12 cellular contexts compared by ENCODE assay signal in the genomic region with DNA sequence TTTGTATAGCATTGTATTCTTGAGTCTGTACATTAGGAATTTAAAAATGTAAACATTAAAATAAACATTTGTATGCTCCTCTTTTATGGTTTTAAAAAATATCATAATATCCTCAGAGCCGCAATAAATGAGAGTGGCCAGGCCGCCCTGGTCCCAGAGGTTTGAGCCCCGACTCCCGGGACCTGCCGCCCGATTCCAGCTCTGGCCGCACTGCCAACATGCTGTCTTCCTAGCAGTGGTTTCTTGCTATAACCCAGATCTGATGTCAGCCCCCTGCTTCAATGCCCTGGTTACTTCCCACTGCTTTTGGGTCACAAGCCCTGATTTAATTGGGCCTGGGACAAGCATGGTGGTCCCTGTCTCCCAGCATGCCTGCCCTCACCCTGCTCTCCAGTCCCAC.
"Had no signal": no experiment of that assay in that cellular context is flagged by ENCODE, and none has a peak within 500 bp of the region (broad histone marks: within the 10 kb centered on the region; RNA-seq: fewer than 3 reads in every experiment).

No MANE protein-coding gene starts in this region.

- DNase-seq: GOT3, HFFc6, Karpas-422, KBM-7 had no signal

- H3K4me3 Mint-ChIP-seq: HFFc6, IgD-negative memory B cell had no signal

- H3K27ac ChIP-seq: GM23248, HL-60, KMS-11 had no signal

- H3K9ac ChIP-seq: GM23248, KMS-11 had no signal

- H3K4me2 ChIP-seq: KMS-11 had no signal

- H3K4me3 ChIP-seq: GM23248, HAP-1 had no signal

- H3K36me3 Mint-ChIP-seq: IgD-negative memory B cell had no signal

- H3K9me3 Mint-ChIP-seq: HFFc6, IgD-negative memory B cell had no signal

- H2AFZ ChIP-seq: GM23248 had no signal

- H3K27me3 Mint-ChIP-seq: IgD-negative memory B cell had no signal

- H3K9me3 ChIP-seq: HAP-1 had no signal

- H3K27ac Mint-ChIP-seq: HFFc6 had no signal

- FAIRE-seq: H54, HepG2 had no signal

- ATAC-seq: HCT116 had no signal

- H3K36me3 ChIP-seq: HAP-1 had no signal
